In the genomic region with DNA sequence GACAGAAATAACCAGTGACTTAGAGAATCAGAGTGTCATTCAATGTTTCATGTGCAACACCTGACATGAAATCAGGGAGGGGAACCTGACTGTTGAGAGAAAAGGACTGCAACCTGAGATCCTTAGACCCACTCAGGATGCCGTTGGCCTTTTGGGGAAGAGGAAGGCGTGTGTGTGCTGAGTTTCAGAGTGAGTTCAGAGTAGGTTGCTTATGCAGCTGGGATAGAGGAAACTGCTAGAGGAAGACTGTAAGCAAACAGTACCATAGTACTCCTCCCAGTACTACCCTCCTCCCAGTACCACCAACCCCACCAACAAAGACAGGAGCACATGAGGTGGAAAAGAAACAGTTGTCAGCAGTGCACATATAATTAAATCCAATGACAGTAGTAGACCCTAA, we compare ENCODE assay signal across 28 cellular contexts.
A peak's percentile ranks its signal among the peaks of the same experiment; 100 is the strongest.
DNase-seq lines count a peak whose midpoint lies in the region; ATAC-seq, FAIRE-seq and TF ChIP-seq lines count a peak whose summit lies in the region.
"Had no signal": no experiment of that assay in that cellular context is flagged by ENCODE, and none has a peak within 500 bp of the region (broad histone marks: within the 10 kb centered on the region; RNA-seq: fewer than 3 reads in every experiment).

No MANE protein-coding gene starts in this region.

- H2BK120ac ChIP-seq in H1 (replicated peaks; ENCODE audit: low read depth, low read length) = no peak overlapping the region

- H3K4me1 ChIP-seq in H1 (replicated peaks in 1 of 4; ENCODE audit: control insufficient read depth in 3 of 4, insufficient read depth in 4 of 4, low read length in 3 of 4) = no peaks in the 10 kb centered on the region
- H3K4me1 ChIP-seq: suprapubic skin had no signal

- H3K36me3 Mint-ChIP-seq in chondrocyte (ENCODE audit: low read depth) (no peaks in the 10 kb centered on the region), T-helper 17 cell (ENCODE audit: low read depth) (peaks cover 3% of the 10 kb centered on the region)
- H3K36me3 Mint-ChIP-seq: activated naive CD4-positive, alpha-beta T cell treated with anti-CD3 and anti-CD28 coated beads, Interleukin-2, amount 10 ng/mL, durations not matched to agents 7 days and 5 days; brain; CD8-positive, alpha-beta memory T cell; stimulated activated memory B cell treated with anti-CD40 and anti-IgM and Interleukin-4, amounts not matched to agents 10 μg/mL and 1 μg/mL and 100 μg/mL, for 72 hours had no signal

- no peak overlapping the region for H3K18ac ChIP-seq in H1 (ENCODE audit: extremely low read depth, low read length)

- no peak overlapping the region for H3K27ac ChIP-seq in H1 (ENCODE audit: low read depth, low read length)
- H3K27ac ChIP-seq: 22Rv1, epithelial cell of prostate, HL-60, suprapubic skin had no signal

- no peaks in the 10 kb centered on the region for H3K9me3 ChIP-seq in H1 (ENCODE audit: insufficient read depth in 2 of 2, low read depth in 1 of 2, low read length in 1 of 2)
- H3K9me3 ChIP-seq in T-helper 17 cell (ENCODE audit: control insufficient read depth, low read length, poor library complexity, severe bottlenecking) = no peaks in the 10 kb centered on the region
- H3K9me3 ChIP-seq: suprapubic skin had no signal

- no peak overlapping the region for H4K5ac ChIP-seq in H1 (ENCODE audit: insufficient read length, low read depth, low read length)

- TF ChIP-seq EP300 in H1 (IDR thresholded peaks at IDR 0.05; ENCODE audit: borderline replicate concordance in 1 of 2, low read depth in 2 of 2, low read length in 2 of 2) = no peak

- H3K9me3 Mint-ChIP-seq in chondrocyte (ENCODE audit: low read depth) = no peaks in the 10 kb centered on the region
- H3K9me3 Mint-ChIP-seq: activated naive CD4-positive, alpha-beta T cell treated with anti-CD3 and anti-CD28 coated beads, Interleukin-2, amount 10 ng/mL, durations not matched to agents 7 days and 5 days; activated T-helper 1 cell treated with anti-CD3 and anti-CD28 coated beads, Interleukin-12 subunit alpha, Interleukin-12 subunit beta, Interleukin-2, Interleukin-4 antibody, amounts not matched to agents 30 ng/mL and 10 ng/mL and 1 ng/mL, durations not matched to agents 14 hours and 24 hours and 36 hours; CD8-positive, alpha-beta memory T cell had no signal

- no peak overlapping the region for H4K8ac ChIP-seq in H1 (ENCODE audit: extremely low read depth, insufficient read depth, low read length)

- H3K27ac Mint-ChIP-seq in chondrocyte (ENCODE audit: unreplicated experiment) = no peak overlapping the region
- H3K27ac Mint-ChIP-seq in T-helper 17 cell = no peak overlapping the region
- H3K27ac Mint-ChIP-seq: activated naive CD4-positive, alpha-beta T cell treated with anti-CD3 and anti-CD28 coated beads, Interleukin-2, amount 10 ng/mL, durations not matched to agents 7 days and 5 days; activated T-helper 1 cell treated with anti-CD3 and anti-CD28 coated beads, Interleukin-12 subunit alpha, Interleukin-12 subunit beta, Interleukin-2, Interleukin-4 antibody, amounts not matched to agents 30 ng/mL and 10 ng/mL and 1 ng/mL, durations not matched to agents 14 hours and 24 hours and 36 hours; CD8-positive, alpha-beta memory T cell; stimulated activated memory B cell treated with anti-CD40 and anti-IgM and Interleukin-4, amounts not matched to agents 10 μg/mL and 1 μg/mL and 100 μg/mL, for 72 hours had no signal

- peak overlapping the region; percentile 40 for H2BK5ac ChIP-seq in H1 (ENCODE audit: low read depth, low read length)

- no peak overlapping the region for H4K91ac ChIP-seq in H1 (replicated peaks; ENCODE audit: insufficient read length, low read length)

- CTCF ChIA-PET in H1 (lab: Charles Lee; ENCODE audit: partially characterized antibody) = no interaction called here

- 88% methylated on average over 2 of the region's 2 CpGs; no CpG with 5 or more reads in 1 of the 2 experiments for WGBS in H1 (ENCODE audit: extremely low coverage in 1 of 2, insufficient coverage in 1 of 2, insufficient read length in 1 of 2, insufficient replicate concordance in 2 of 2, low coverage in 1 of 2, low lambda C conversion rate in 2 of 2, missing lambda C conversion rate in 1 of 2), 2 experiments

- no peaks in the 10 kb centered on the region for H3K79me2 ChIP-seq in H1 (ENCODE audit: control insufficient read depth in 1 of 2, insufficient read depth in 2 of 2, low read length in 2 of 2)

- H3K56ac ChIP-seq in H1 (replicated peaks; ENCODE audit: insufficient read length, low read depth, low read length) = no peak overlapping the region

- H3K4me3 Mint-ChIP-seq in chondrocyte (ENCODE audit: unreplicated experiment) (no peak overlapping the region), T-helper 17 cell (no peak overlapping the region)
- H3K4me3 Mint-ChIP-seq: activated naive CD4-positive, alpha-beta T cell treated with anti-CD3 and anti-CD28 coated beads, Interleukin-2, amount 10 ng/mL, durations not matched to agents 7 days and 5 days; activated T-helper 1 cell treated with anti-CD3 and anti-CD28 coated beads, Interleukin-12 subunit alpha, Interleukin-12 subunit beta, Interleukin-2, Interleukin-4 antibody, amounts not matched to agents 30 ng/mL and 10 ng/mL and 1 ng/mL, durations not matched to agents 14 hours and 24 hours and 36 hours; brain; CD8-positive, alpha-beta memory T cell; stimulated activated memory B cell treated with anti-CD40 and anti-IgM and Interleukin-4, amounts not matched to agents 10 μg/mL and 1 μg/mL and 100 μg/mL, for 72 hours had no signal

- H2BK15ac ChIP-seq in H1 (ENCODE audit: low read length) = no peak overlapping the region

- H3K36me3 ChIP-seq in H1 (ENCODE audit: control insufficient read depth in 2 of 4, insufficient read depth in 4 of 4, low read length in 3 of 4) = no peaks in the 10 kb centered on the region
- H3K36me3 ChIP-seq: suprapubic skin had no signal

- H2BK12ac ChIP-seq in H1 (ENCODE audit: low read depth, low read length) = no peak overlapping the region

- H3K4ac ChIP-seq in H1 (replicated peaks; ENCODE audit: insufficient read length, low read depth, low read length) = no peak overlapping the region

- no peak overlapping the region for H3K4me2 ChIP-seq in H1 (ENCODE audit: insufficient read depth in 1 of 2, low read depth in 2 of 2, low read length in 2 of 2)

- in situ Hi-C loops in GM13976 (cut with MboI; ENCODE audit: low sequenced_read_pairs, unreplicated experiment) = no loop called here

- no peak for TF ChIP-seq RAD21 in H1 (IDR thresholded peaks at IDR 0.05 in 1 of 2, conservative IDR thresholded peaks at IDR 0.05 in 1 of 2; ENCODE audit: low read depth in 2 of 2, low read length in 2 of 2)

- DNase-seq in DMS153 (lab: John Stamatoyannopoulos, UW) (peak; percentile 18), DMS153 treated with DMSO at 0.1 percent for 48 hours (lab: John Stamatoyannopoulos, UW; ENCODE audit: unreplicated experiment) (no peak), GM13976 (ENCODE audit: low spot score) (peak; percentile 34), NOMO-1 treated with DMSO at 0.1 percent for 48 hours (lab: John Stamatoyannopoulos, UW; ENCODE audit: unreplicated experiment) (peak; percentile 44), H1 (ENCODE audit: low read depth in 1 of 2, low spot score in 2 of 2) (no peak), chondrocyte (ENCODE audit: low spot score) (no peak), T-helper 17 cell (no peak)
- DNase-seq: activated CD4-positive, alpha-beta T cell treated with anti-CD3 and anti-CD28 coated beads, Interleukin-2, amount 50 U/mL, for 4 hours; activated naive CD4-positive, alpha-beta T cell treated with anti-CD3 and anti-CD28 coated beads, Interleukin-2, amount 10 ng/mL, durations not matched to agents 7 days and 5 days; CD8-positive, alpha-beta memory T cell; effector CD4-positive, alpha-beta T cell; glutamatergic neuron; islet precursor cell; NCI-H2227 treated with DMSO at 0.1 percent for 48 hours; NCI-H774; OCI-M1; stimulated activated CD4-positive, alpha-beta T cell treated with anti-CD3 and anti-CD28 coated beads, Interleukin-12 subunit alpha, Interleukin-12 subunit beta, amount 100 ng/mL, for 4 hours; stimulated activated CD4-positive, alpha-beta T cell treated with anti-CD3 and anti-CD28 coated beads, Interleukin-4, amount 100 ng/mL, for 1 hour; SW 1271 had no signal

- H3K9ac ChIP-seq in H1 (replicated peaks in 1 of 4; ENCODE audit: extremely low read depth in 1 of 4, low read depth in 3 of 4, low read length in 3 of 4) = no peak overlapping the region

- no peak for FAIRE-seq in H1 (lab: Jason Lieb, UNC)

- POLR2A ChIA-PET in H1 (lab: Charles Lee; ENCODE audit: partially characterized antibody) = no interaction called here

- no peak overlapping the region for H2AK5ac ChIP-seq in H1 (ENCODE audit: low read depth, low read length)

- TF ChIP-seq CTCF in GM13976 (IDR thresholded peaks at IDR 0.05; ENCODE audit: borderline replicate concordance, control extremely low read depth, extremely low read depth, insufficient read depth, missing control alignments) (no peak), H1 (IDR thresholded peaks at IDR 0.05; ENCODE audit: control extremely low read depth in 1 of 3, insufficient read depth in 1 of 3, low read depth in 1 of 3, low read length in 3 of 3) (no peak), chondrocyte (IDR thresholded peaks at IDR 0.05) (no peak)

- H3K4me1 Mint-ChIP-seq in chondrocyte (ENCODE audit: low read depth) (peaks cover 30% of the 10 kb centered on the region), T-helper 17 cell (peaks cover 4% of the 10 kb centered on the region)
- H3K4me1 Mint-ChIP-seq: activated naive CD4-positive, alpha-beta T cell treated with anti-CD3 and anti-CD28 coated beads, Interleukin-2, amount 10 ng/mL, durations not matched to agents 7 days and 5 days; CD8-positive, alpha-beta memory T cell had no signal

- H3K27me3 ChIP-seq in H1 (replicated peaks in 1 of 4; ENCODE audit: control insufficient read depth in 3 of 4, extremely low read depth in 1 of 4, insufficient read depth in 3 of 4, low read length in 3 of 4) = 0 out of 7 replicates have a peak, but pooled peaks cover 0 to 2% (median 0%) of the 10 kb centered on the region in 4 experiments
- H3K27me3 ChIP-seq: suprapubic skin had no signal

- no peak overlapping the region for H3K14ac ChIP-seq in H1 (ENCODE audit: insufficient read length)

- H4K20me1 ChIP-seq in H1 (replicated peaks in 1 of 2; ENCODE audit: control insufficient read depth in 1 of 2, insufficient read depth in 2 of 2, low read length in 2 of 2) = no peaks in the 10 kb centered on the region

- H3K79me1 ChIP-seq in H1 (ENCODE audit: low read depth, low read length) = no peaks in the 10 kb centered on the region

- TF ChIP-seq POLR2A in H1 (IDR thresholded peaks at IDR 0.05; ENCODE audit: control extremely low read depth in 1 of 2, low read depth in 2 of 2, low read length in 2 of 2) = no peak

- H3K23me2 ChIP-seq in H1 (ENCODE audit: low read depth, low read length) = no peaks in the 10 kb centered on the region

- no peak overlapping the region for H3K4me3 ChIP-seq in H1 (ENCODE audit: extremely low read depth in 1 of 4, insufficient read depth in 2 of 4, low read depth in 3 of 4, low read length in 4 of 4)
- H3K4me3 ChIP-seq: suprapubic skin had no signal

- no peak overlapping the region for H3K23ac ChIP-seq in H1 (ENCODE audit: insufficient read length)

- H2BK20ac ChIP-seq in H1 (ENCODE audit: low read length) = no peak overlapping the region

- ATAC-seq in GM19324 (IDR thresholded peaks at IDR 0.05; ENCODE audit: low FRiP score, unreplicated experiment) (no peak), T-helper 17 cell (no peak)
- ATAC-seq: sciatic nerve; stimulated activated memory B cell treated with anti-CD40 and anti-IgM and Interleukin-4, amounts not matched to agents 10 μg/mL and 1 μg/mL and 100 μg/mL, for 72 hours had no signal

- no peak overlapping the region for H2AFZ ChIP-seq in H1 (ENCODE audit: low read length)

- no peaks in the 10 kb centered on the region for H3K27me3 Mint-ChIP-seq in chondrocyte (ENCODE audit: low read depth)
- peaks cover 40% of the 10 kb centered on the region for H3K27me3 Mint-ChIP-seq in T-helper 17 cell

Comparison
In these comparisons a context has a peak if more than half of its experiments do, and no peak if none do; other contexts are left out.
1. DNase-seq: peak in DMS153 (single experiment), GM13976 (single experiment) and NOMO-1 treated with DMSO at 0.1 percent for 48 hours (single experiment); none in DMS153 treated with DMSO at 0.1 percent for 48 hours (single experiment), H1 (0 of 2), chondrocyte (single experiment) and T-helper 17 cell (0 of 3).